ENCODE assay signal across 18 cellular contexts in the genomic region with DNA sequence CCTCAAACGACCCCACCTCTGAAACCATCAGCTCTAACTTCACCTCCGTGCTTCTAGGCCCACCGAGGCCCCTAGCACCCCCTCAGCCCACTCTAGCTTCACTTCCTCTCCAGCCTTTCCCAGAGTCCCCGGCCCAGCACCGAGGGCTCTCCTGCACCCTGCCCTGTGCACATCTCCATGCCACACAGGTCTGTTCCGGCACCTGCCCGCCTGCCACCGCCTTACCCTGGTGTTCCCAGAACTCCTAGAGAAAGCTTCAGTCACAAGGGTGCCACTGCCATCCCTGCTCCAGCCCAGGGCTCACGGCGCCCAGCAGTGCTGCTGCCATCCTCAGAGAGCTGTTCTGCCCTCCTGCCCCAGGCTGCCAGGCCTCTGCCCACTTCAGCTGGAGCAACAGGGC.
"Had no signal": no experiment of that assay in that cellular context is flagged by ENCODE, and none has a peak within 500 bp of the region (broad histone marks: within the 10 kb centered on the region; RNA-seq: fewer than 3 reads in every experiment).

No MANE protein-coding gene starts in this region.

- H3K4me3 ChIP-seq: suprapubic skin had no signal

- H3K27ac Mint-ChIP-seq: activated CD4-positive, alpha-beta memory T cell treated with anti-CD3 and anti-CD28 coated beads for 36 hours; activated naive CD8-positive, alpha-beta T cell; immature natural killer cell had no signal

- ATAC-seq: activated CD4-positive, alpha-beta T cell treated with anti-CD3 and anti-CD28 coated beads for 36 hours had no signal

- H3K36me3 Mint-ChIP-seq: activated CD4-positive, alpha-beta memory T cell treated with anti-CD3 and anti-CD28 coated beads for 36 hours; activated naive CD8-positive, alpha-beta T cell; immature natural killer cell had no signal

- H3K9me3 Mint-ChIP-seq: activated CD4-positive, alpha-beta memory T cell treated with anti-CD3 and anti-CD28 coated beads for 36 hours; immature natural killer cell; nephron progenitor cell had no signal

- H3K4me3 Mint-ChIP-seq: activated CD4-positive, alpha-beta memory T cell treated with anti-CD3 and anti-CD28 coated beads for 36 hours; activated CD4-positive, alpha-beta T cell treated with anti-CD3 and anti-CD28 coated beads for 36 hours; activated naive CD8-positive, alpha-beta T cell; immature natural killer cell; nephron progenitor cell had no signal

- H3K27me3 ChIP-seq: suprapubic skin had no signal

- H3K9me3 ChIP-seq: suprapubic skin had no signal

- H3K4me1 Mint-ChIP-seq: activated CD4-positive, alpha-beta T cell treated with anti-CD3 and anti-CD28 coated beads for 36 hours; immature natural killer cell had no signal

- H3K36me3 ChIP-seq: suprapubic skin had no signal

- DNase-seq: activated CD4-positive, alpha-beta memory T cell treated with anti-CD3 and anti-CD28 coated beads for 36 hours; activated CD4-positive, alpha-beta T cell treated with anti-CD3 and anti-CD28 coated beads for 36 hours; activated gamma-delta T cell; activated T-cell treated with anti-CD3 and anti-CD28 coated beads, Interleukin-2, amount 50 U/mL, for 48 hours; amygdala; cortex of kidney; foreskin melanocyte; head of caudate nucleus; immature natural killer cell; mesendoderm; nephron progenitor cell; stimulated activated CD4-positive, alpha-beta T cell treated with anti-CD3 and anti-CD28 coated beads, Interleukin-15, amount 100 ng/mL, for 24 hours; stimulated activated CD4-positive, alpha-beta T cell treated with anti-CD3 and anti-CD28 coated beads, Interleukin-4, amount 100 ng/mL, for 1 hour; stimulated activated naive CD4-positive, alpha-beta T cell treated with Interleukin-2 at 50 U/mL for 16 hours; T-helper 2 cell had no signal

- H3K27ac ChIP-seq: epithelial cell of prostate, suprapubic skin had no signal
